ENCODE assay signal across 12 cellular contexts in genomic region chr16:10373556-10373955, GRCh38. TPM values are rescaled to one million over a fixed set of nuclear protein-coding genes. Genes with fewer than 3 reads are reported as not detected.
"Had no signal": no experiment of that assay in that cellular context is flagged by ENCODE, and none has a peak within 500 bp of the region (broad histone marks: within the 10 kb centered on the region; RNA-seq: fewer than 3 reads in every experiment).

No MANE protein-coding gene starts in this region.

- H3K27ac ChIP-seq: GM23248 had no signal

- H3K4me3 Mint-ChIP-seq: GM23338, H9, HFFc6 had no signal

- ATAC-seq: GM23338, HCT116 had no signal

- H2AFZ ChIP-seq: GM23248, GM23338 had no signal

- FAIRE-seq: H1, H54 had no signal

- H3K36me3 ChIP-seq: HAP-1 had no signal

- H3K4me1 ChIP-seq: HAP-1 had no signal

- H3K27ac Mint-ChIP-seq: GM23338, H9, HFFc6 had no signal

- H3K9me3 ChIP-seq: HAP-1 had no signal

- H3K9ac ChIP-seq: GM23248 had no signal

- H3K4me3 ChIP-seq: GM23248, GM23338, HAP-1 had no signal

- H3K4me2 ChIP-seq: GM23338 had no signal

- DNase-seq: GM23248, GOT3, H7, H9, HCEC 1CT, HFFc6 had no signal

- H3K4me1 Mint-ChIP-seq: GM23338 had no signal

RNA-seq across cellular contexts. Expression of gene ATF7IP2, which starts 12.3 kb away (rescaled TPM):
- total RNA-seq: H4 had no signal
